In genomic region chr10:104267721-104268690, GRCh38 we compare ENCODE assay signal across 8 cellular contexts. TPM values are rescaled to one million over a fixed set of nuclear protein-coding genes. Genes with fewer than 3 reads are reported as not detected.
DNase-seq lines count a peak whose midpoint lies in the region; ATAC-seq and TF ChIP-seq lines count a peak whose summit lies in the region.

No MANE protein-coding gene starts in this region.

- H3K4me3 Mint-ChIP-seq in activated CD4-positive, alpha-beta T cell treated with anti-CD3 and anti-CD28 coated beads for 36 hours = peak overlapping the region; percentile 77
- H3K4me3 Mint-ChIP-seq in activated CD4-positive, alpha-beta memory T cell treated with anti-CD3 and anti-CD28 coated beads for 36 hours = peak overlapping the region; percentile 78

- H3K27ac ChIP-seq in fibroblast of lung (ENCODE audit: insufficient read depth, low read length) (peak overlapping the region; percentile 73), rectal smooth muscle tissue (ENCODE audit: low read depth, low read length) (peak overlapping the region; percentile 80)

- H3K36me3 Mint-ChIP-seq in activated CD4-positive, alpha-beta T cell treated with anti-CD3 and anti-CD28 coated beads for 36 hours (ENCODE audit: low read depth) = peaks cover 53% of the 10 kb centered on the region
- peaks cover 45% of the 10 kb centered on the region for H3K36me3 Mint-ChIP-seq in activated CD4-positive, alpha-beta memory T cell treated with anti-CD3 and anti-CD28 coated beads for 36 hours

- peak; percentile 49 for ATAC-seq in activated CD4-positive, alpha-beta T cell treated with anti-CD3 and anti-CD28 coated beads for 36 hours

- intact Hi-C loops in activated CD4-positive, alpha-beta T cell treated with anti-CD3 and anti-CD28 coated beads for 36 hours (cut with DNase I, micrococcal nuclease) = loop anchor here (1.0 to 5.0 kb wide), 12 partner anchors 13 to 871 kb away; partner anchors contain the start of genes ITPRIP (in 2 of the 2), SLK (in 2 of the 2), ATP5MK (in 1 of the 2) and CFAP43 (in 1 of the 2)
- intact Hi-C loops in activated CD4-positive, alpha-beta memory T cell treated with anti-CD3 and anti-CD28 coated beads for 36 hours (cut with micrococcal nuclease) = loop anchor here (1.0 to 2.0 kb wide), 8 partner anchors 8 to 373 kb away; partner anchors contain the start of genes CFAP43, CFAP58, ITPRIP and SLK

- H3K4me1 ChIP-seq in fibroblast of lung (ENCODE audit: control insufficient read depth, extremely low read depth, insufficient read depth, low read length) = peaks cover 2% of the 10 kb centered on the region
- H3K4me1 ChIP-seq in rectal smooth muscle tissue (ENCODE audit: control insufficient read depth, insufficient read depth, low read length) = peaks cover 8% of the 10 kb centered on the region

- peaks cover 46% of the 10 kb centered on the region for H3K4me1 Mint-ChIP-seq in activated CD4-positive, alpha-beta T cell treated with anti-CD3 and anti-CD28 coated beads for 36 hours
- H3K4me1 Mint-ChIP-seq in activated CD4-positive, alpha-beta memory T cell treated with anti-CD3 and anti-CD28 coated beads for 36 hours (ENCODE audit: low read depth) = peaks cover 45% of the 10 kb centered on the region

- POLR2A ChIA-PET in activated CD4-positive, alpha-beta T cell treated with anti-CD3 and anti-CD28 coated beads for 36 hours (lab: Charles Lee) = interaction anchor here (0.6 to 3.2 kb wide), 6 partner anchors 12 to 149 kb away, joined by 3 to 23 read pairs (median 4); partner anchors contain the start of genes GSTO1 and SFR1
- POLR2A ChIA-PET in activated CD4-positive, alpha-beta memory T cell treated with anti-CD3 and anti-CD28 coated beads for 36 hours (lab: Charles Lee) = interaction anchor here (1.0 to 5.5 kb wide), 14 partner anchors 7 to 147 kb away, joined by 3 to 71 read pairs (median 4); partner anchors contain the start of genes CFAP58, GSTO1, ITPRIP and SFR1

- H3K9me3 Mint-ChIP-seq in activated CD4-positive, alpha-beta T cell treated with anti-CD3 and anti-CD28 coated beads for 36 hours (ENCODE audit: low read depth) = no peaks in the 10 kb centered on the region
- H3K9me3 Mint-ChIP-seq in activated CD4-positive, alpha-beta memory T cell treated with anti-CD3 and anti-CD28 coated beads for 36 hours = no peaks in the 10 kb centered on the region

- no peaks in the 10 kb centered on the region for H4K20me1 ChIP-seq in fibroblast of lung (ENCODE audit: control insufficient read depth, extremely low read depth, insufficient read depth, low read length)

- no peaks in the 10 kb centered on the region for H3K9me3 ChIP-seq in fibroblast of lung (ENCODE audit: control insufficient read depth, insufficient read depth, low read depth, low read length)

- peak overlapping the region; percentile 83 for H3K4me2 ChIP-seq in fibroblast of lung (ENCODE audit: extremely low read depth, insufficient read depth, low read length)

- H3K79me2 ChIP-seq in fibroblast of lung (ENCODE audit: control insufficient read depth, insufficient read depth, low read length) = peaks cover 6% of the 10 kb centered on the region

- H3K36me3 ChIP-seq in fibroblast of lung (ENCODE audit: control insufficient read depth, insufficient read depth, low read length) (peaks cover 15% of the 10 kb centered on the region), rectal smooth muscle tissue (ENCODE audit: control insufficient read depth, insufficient read depth, low read length) (peaks cover 13% of the 10 kb centered on the region)

- no peaks in the 10 kb centered on the region for H3K27me3 ChIP-seq in fibroblast of lung (ENCODE audit: control insufficient read depth, insufficient read depth, low read length)
- H3K27me3 ChIP-seq in rectal smooth muscle tissue (ENCODE audit: control insufficient read depth, insufficient read depth, low read length) = no peaks in the 10 kb centered on the region

- TF ChIP-seq CTCF in fibroblast of lung (conservative IDR thresholded peaks at IDR 0.05 in 1 of 2, IDR thresholded peaks at IDR 0.05 in 1 of 2; ENCODE audit: low read depth in 1 of 2, low read length in 2 of 2) = no peak

- DNase-seq in activated CD4-positive, alpha-beta T cell treated with anti-CD3 and anti-CD28 coated beads for 36 hours = peak; percentile 71
- DNase-seq in activated CD4-positive, alpha-beta T cell treated with anti-CD3 and anti-CD28 coated beads for 1 hour = no peak
- DNase-seq in activated CD4-positive, alpha-beta memory T cell treated with anti-CD3 and anti-CD28 coated beads for 36 hours = peak; percentile 72
- DNase-seq in fibroblast of lung (ENCODE audit: low read depth in 2 of 2) = peak in 1 of 2 donors; percentile 19
- DNase-seq in superior temporal gyrus (ENCODE audit: extremely low spot score) = no peak
- no peak for DNase-seq in hepatic stellate cell (ENCODE audit: low spot score)
- DNase-seq in CD1c-positive myeloid dendritic cell (ENCODE audit: extremely low spot score) = no peak

- CTCF ChIA-PET in activated CD4-positive, alpha-beta T cell treated with anti-CD3 and anti-CD28 coated beads for 36 hours (lab: Charles Lee) = interaction anchor here (0.6 to 4.4 kb wide), 7 partner anchors 12 to 83 kb away, joined by 3 to 30 read pairs (median 3); partner anchors contain the start of gene GSTO1
- CTCF ChIA-PET in activated CD4-positive, alpha-beta memory T cell treated with anti-CD3 and anti-CD28 coated beads for 36 hours (lab: Charles Lee) = interaction anchor here (1.3 to 3.7 kb wide), 6 partner anchors 12 to 145 kb away, joined by 3 to 19 read pairs (median 5); partner anchors contain the start of genes CFAP58 and GSTO1

- H3K9ac ChIP-seq in fibroblast of lung (ENCODE audit: insufficient read depth, low read length) (peak overlapping the region; percentile 85), rectal smooth muscle tissue (ENCODE audit: low read length) (peak overlapping the region; percentile 68)

- H3K4me3 ChIP-seq in fibroblast of lung (replicated peaks in 1 of 4; ENCODE audit: control extremely low read depth in 1 of 4, insufficient read depth in 1 of 4, low read depth in 3 of 4, low read length in 4 of 4) (peak overlapping the region; percentile 66 to 91 (median 72)), rectal smooth muscle tissue (ENCODE audit: low read length) (peak overlapping the region; percentile 89)

- no peaks in the 10 kb centered on the region for H3K27me3 Mint-ChIP-seq in activated CD4-positive, alpha-beta T cell treated with anti-CD3 and anti-CD28 coated beads for 36 hours
- H3K27me3 Mint-ChIP-seq in activated CD4-positive, alpha-beta memory T cell treated with anti-CD3 and anti-CD28 coated beads for 36 hours = no peaks in the 10 kb centered on the region

- H2AFZ ChIP-seq in fibroblast of lung (ENCODE audit: low read length) = peak overlapping the region; percentile 43

- peak overlapping the region; percentile 94 for H3K27ac Mint-ChIP-seq in activated CD4-positive, alpha-beta T cell treated with anti-CD3 and anti-CD28 coated beads for 36 hours
- peak overlapping the region; percentile 95 for H3K27ac Mint-ChIP-seq in activated CD4-positive, alpha-beta memory T cell treated with anti-CD3 and anti-CD28 coated beads for 36 hours

RNA-seq across cellular contexts. Expression of gene GSTO2, which starts 1.0 kb away (rescaled TPM):
- 1 to 10 TPM; 2.1 to 2.8 TPM for total RNA-seq in activated CD4-positive, alpha-beta T cell treated with anti-CD3 and anti-CD28 coated beads for 36 hours
- 1 to 10 TPM; 2.3 to 2.6 TPM for total RNA-seq in activated CD4-positive, alpha-beta memory T cell treated with anti-CD3 and anti-CD28 coated beads for 36 hours
- total RNA-seq in fibroblast of lung = 2.1 and 3.1 TPM in 2 replicates
- 2.9 and 5.9 TPM in 2 replicates for polyA plus RNA-seq in fibroblast of lung
- polyA plus RNA-seq in fibroblast of lung (2012) = 2.8 and 4.8 TPM in 2 replicates
- polyA minus RNA-seq in fibroblast of lung (ENCODE audit: low replicate concordance) = 2.4 and 2.7 TPM in 2 replicates

RNA-seq across cellular contexts. Expression of gene GSTO1, which starts 13.3 kb away (rescaled TPM):
- 100 to 1,000 TPM; 261 to 320 TPM for total RNA-seq in activated CD4-positive, alpha-beta T cell treated with anti-CD3 and anti-CD28 coated beads for 36 hours
- total RNA-seq in activated CD4-positive, alpha-beta memory T cell treated with anti-CD3 and anti-CD28 coated beads for 36 hours = 100 to 1,000 TPM; 215 to 225 TPM
- 145 and 151 TPM in 2 replicates for total RNA-seq in fibroblast of lung
- polyA plus RNA-seq in fibroblast of lung = 249 and 311 TPM in 2 replicates
- 243 and 320 TPM in 2 replicates for polyA plus RNA-seq in fibroblast of lung (2012)
- polyA minus RNA-seq in fibroblast of lung (ENCODE audit: low replicate concordance) = 11.0 and 14.4 TPM in 2 replicates

RNA-seq across cellular contexts. Expression of gene CFAP43, which starts 35.8 kb away (rescaled TPM):
- total RNA-seq in activated CD4-positive, alpha-beta T cell treated with anti-CD3 and anti-CD28 coated beads for 36 hours = under 1 TPM; 0.09 TPM
- total RNA-seq in activated CD4-positive, alpha-beta memory T cell treated with anti-CD3 and anti-CD28 coated beads for 36 hours = under 1 TPM; 0.19 to 0.22 TPM
- under 0.01 and 0.26 TPM in 2 replicates for total RNA-seq in fibroblast of lung
- 0.06 and 0.10 TPM in 2 replicates for polyA plus RNA-seq in fibroblast of lung
- 0.08 TPM in 1 of 2 replicates, not detected in the other for polyA plus RNA-seq in fibroblast of lung (2012)
- not detected in 2 replicates for polyA minus RNA-seq in fibroblast of lung (ENCODE audit: low replicate concordance)

Comparison
In these comparisons a context has a peak if more than half of its experiments do, and no peak if none do; other contexts are left out.
1. DNase-seq: peak in activated CD4-positive, alpha-beta T cell treated with anti-CD3 and anti-CD28 coated beads for 36 hours (single experiment) and activated CD4-positive, alpha-beta memory T cell treated with anti-CD3 and anti-CD28 coated beads for 36 hours (single experiment); none in activated CD4-positive, alpha-beta T cell treated with anti-CD3 and anti-CD28 coated beads for 1 hour (single experiment), superior temporal gyrus (single experiment), hepatic stellate cell (single experiment) and CD1c-positive myeloid dendritic cell (single experiment).